Comparison of ENCODE assay signal across 17 cellular contexts in genomic region chr1:26350701-26351590, GRCh38. TPM values are rescaled to one million over a fixed set of nuclear protein-coding genes. Genes with fewer than 3 reads are reported as not detected.
A peak's percentile ranks its signal among the peaks of the same experiment; 100 is the strongest.
DNase-seq lines count a peak whose midpoint lies in the region; ATAC-seq and TF ChIP-seq lines count a peak whose summit lies in the region.
"Had no signal": no experiment of that assay in that cellular context is flagged by ENCODE, and none has a peak within 500 bp of the region (broad histone marks: within the 10 kb centered on the region; RNA-seq: fewer than 3 reads in every experiment).

No MANE protein-coding gene starts in this region.

- ATAC-seq in left cardiac atrium = no peak
- ATAC-seq: activated T-cell treated with anti-CD3 and anti-CD28 coated beads, Interleukin-2, amount 50 U/mL, for 72 hours had no signal

- H2AFZ ChIP-seq in smooth muscle cell (ENCODE audit: low read depth) = no peak overlapping the region

- H4K20me1 ChIP-seq in smooth muscle cell (ENCODE audit: low read depth) = no peaks in the 10 kb centered on the region

- WGBS in smooth muscle cell (ENCODE audit: low lambda C conversion rate) = 75% methylated on average over 9 of the region's 9 CpGs

- peaks cover 3% of the 10 kb centered on the region for H3F3A ChIP-seq in smooth muscle cell (ENCODE audit: low read depth)

- H3K9ac ChIP-seq in HUES48 (ENCODE audit: low read depth, low read length) (no peak overlapping the region), smooth muscle cell (ENCODE audit: low read depth) (peak overlapping the region; percentile 56)

- TF ChIP-seq CTCF in cardiac fibroblast (IDR thresholded peaks at IDR 0.05; ENCODE audit: low read depth, low read length) (no peak), smooth muscle cell (IDR thresholded peaks at IDR 0.05; ENCODE audit: borderline replicate concordance, insufficient read depth, poor library complexity, severe bottlenecking) (no peak)

- H3K27ac ChIP-seq in HUES48 (ENCODE audit: low read depth, low read length) (peak overlapping the region; percentile 89), smooth muscle cell (ENCODE audit: low read depth) (peak overlapping the region; percentile 84)
- H3K27ac ChIP-seq: pancreas had no signal

- peaks cover 10% of the 10 kb centered on the region for H3K4me1 ChIP-seq in HUES48 (ENCODE audit: control insufficient read depth, insufficient read depth, low read length)
- peaks cover 14% of the 10 kb centered on the region for H3K4me1 ChIP-seq in smooth muscle cell (ENCODE audit: low read depth)
- H3K4me1 ChIP-seq: pancreas had no signal

- DNase-seq in cardiac fibroblast (ENCODE audit: low read depth in 2 of 2) (peak; percentile 41 to 48), kidney glomerular epithelial cell (lab: John Stamatoyannopoulos, UW) (peak; percentile 40), smooth muscle cell (lab: John Stamatoyannopoulos, UW; ENCODE audit: unreplicated experiment) (no peak), NCI-H774 (lab: John Stamatoyannopoulos, UW) (no peak), left cardiac atrium (no peak), NCI-H69 (lab: John Stamatoyannopoulos, UW) (no peak), head of caudate nucleus (no peak)
- DNase-seq: activated CD4-positive, CD25-positive, alpha-beta regulatory T cell; activated T-cell treated with anti-CD3 and anti-CD28 coated beads, Interleukin-2, amount 50 U/mL, for 72 hours; anterior cingulate cortex; COR-L47; NCI-H1105; NCI-H510A; pancreas; SHP77 treated with DMSO at 0.1 percent for 48 hours; stimulated activated CD4-positive, alpha-beta T cell treated with anti-CD3 and anti-CD28 coated beads, Interleukin-4, amount 100 ng/mL, for 4 hours had no signal

- H3K79me2 ChIP-seq in smooth muscle cell (ENCODE audit: low read depth) = no peaks in the 10 kb centered on the region

- no peaks in the 10 kb centered on the region for H3K36me3 ChIP-seq in HUES48 (ENCODE audit: control insufficient read depth, insufficient read depth, low read length)
- no peaks in the 10 kb centered on the region for H3K36me3 ChIP-seq in smooth muscle cell (ENCODE audit: low read depth)
- H3K36me3 ChIP-seq: pancreas had no signal

- H3K4me2 ChIP-seq in smooth muscle cell = no peak overlapping the region

- H3K4me3 ChIP-seq in HUES48 (ENCODE audit: low read depth, low read length) (no peak overlapping the region), cardiac fibroblast (replicated peaks in 1 of 2; ENCODE audit: low read depth in 2 of 2, low read length in 2 of 2) (no peak overlapping the region), smooth muscle cell (no peak overlapping the region)
- H3K4me3 ChIP-seq: pancreas had no signal

- H3K9me3 ChIP-seq in HUES48 (ENCODE audit: control insufficient read depth, insufficient read depth, low read length) (no peaks in the 10 kb centered on the region), smooth muscle cell (replicated peaks; ENCODE audit: low read depth) (no peaks in the 10 kb centered on the region)
- H3K9me3 ChIP-seq: pancreas had no signal

- no peaks in the 10 kb centered on the region for H3K27me3 ChIP-seq in HUES48 (ENCODE audit: control insufficient read depth, insufficient read depth, low read length)
- H3K27me3 ChIP-seq in smooth muscle cell (ENCODE audit: low read depth) = no peaks in the 10 kb centered on the region
- H3K27me3 ChIP-seq: pancreas had no signal

- intact Hi-C loops in left cardiac atrium (cut with DNase I) (no loop called here), head of caudate nucleus (cut with DNase I) (no loop called here)

RNA-seq across cellular contexts. Expression of gene CRYBG2, which starts 3.0 kb away (rescaled TPM):
- total RNA-seq in smooth muscle cell (5.2 and 9.5 TPM in 2 replicates), left cardiac atrium (not detected)
- polyA plus RNA-seq in smooth muscle cell = 4.1 and 9.8 TPM in 2 replicates

RNA-seq across cellular contexts. Expression of gene ZNF683, which starts 21.6 kb away (rescaled TPM):
- not detected in 2 replicates for total RNA-seq in smooth muscle cell
- not detected in 2 replicates for polyA plus RNA-seq in smooth muscle cell
- under 1 TPM in 1 of 2 donors, not detected in 1; 0.35 TPM for total RNA-seq in left cardiac atrium

RNA-seq across cellular contexts. Expression of gene CD52, which starts 33.2 kb away (rescaled TPM):
- total RNA-seq in smooth muscle cell = 1.1 TPM in 1 of 2 replicates, not detected in the other
- 0.39 and 1.3 TPM in 2 replicates for polyA plus RNA-seq in smooth muscle cell
- total RNA-seq in left cardiac atrium = 10 to 100 TPM in 1 of 2 donors, 1 to 10 TPM in 1; 5.5 to 14.3 TPM

RNA-seq across cellular contexts. Expression of gene UBXN11, which starts 44.5 kb away (rescaled TPM):
- total RNA-seq in smooth muscle cell (3.3 and 4.8 TPM in 2 replicates), left cardiac atrium (10 to 100 TPM; 14.5 to 15.7 TPM)
- 17.7 and 20.3 TPM in 2 replicates for polyA plus RNA-seq in smooth muscle cell

RNA-seq across cellular contexts. Expression of gene LIN28A, which starts 59.7 kb away (rescaled TPM):
- not detected in 2 replicates for total RNA-seq in smooth muscle cell
- polyA plus RNA-seq in smooth muscle cell = 0.08 and 0.13 TPM in 2 replicates
- under 1 TPM in 1 of 2 donors, not detected in 1; 0.15 TPM for total RNA-seq in left cardiac atrium
- total RNA-seq: activated T-cell treated with anti-CD3 and anti-CD28 coated beads, Interleukin-2, amount 50 U/mL, for 72 hours had no signal
- polyA plus RNA-seq: pancreas had no signal

Comparison
In these comparisons a context has a peak if more than half of its experiments do, and no peak if none do; other contexts are left out.
1. DNase-seq: peak in cardiac fibroblast (2 of 2) and kidney glomerular epithelial cell (single experiment); none in smooth muscle cell (single experiment), NCI-H774 (single experiment), left cardiac atrium (single experiment), NCI-H69 (single experiment) and head of caudate nucleus (0 of 42).